In the genomic region with DNA sequence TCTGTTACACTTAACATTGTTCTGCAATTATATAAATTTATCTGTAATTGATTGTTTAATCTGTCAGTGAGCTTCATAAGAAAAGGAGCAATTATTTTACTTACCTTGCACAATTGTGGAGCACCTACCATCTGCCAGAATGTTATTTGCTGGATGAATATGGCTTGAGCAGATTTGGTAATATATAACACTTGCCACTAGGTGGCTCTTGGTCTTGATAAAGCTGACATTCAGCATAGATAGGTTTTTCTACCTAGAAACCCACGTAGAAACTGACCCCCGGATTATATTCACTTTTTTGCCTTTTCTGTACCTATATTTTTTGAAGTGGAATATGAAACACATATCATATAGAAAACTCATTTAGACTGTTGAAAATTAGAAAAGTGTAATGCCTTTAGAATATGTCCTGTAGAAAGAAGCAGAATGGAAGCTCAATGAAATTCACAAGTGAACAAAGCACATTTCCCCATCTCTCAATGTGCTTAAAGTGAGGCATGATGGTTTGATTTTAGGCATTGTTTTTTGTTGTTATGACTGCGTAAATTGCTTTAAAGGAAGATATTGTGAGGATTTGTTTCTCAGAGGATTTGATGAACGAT, we compare ENCODE assay signal across 8 cellular contexts. TPM values are rescaled to one million over a fixed set of nuclear protein-coding genes. Genes with fewer than 3 reads are reported as not detected.
DNase-seq lines count a peak whose midpoint lies in the region; ATAC-seq and TF ChIP-seq lines count a peak whose summit lies in the region.

No MANE protein-coding gene starts in this region.

- H3K4me1 ChIP-seq in HUES64 (ENCODE audit: insufficient read depth, low read length) (peaks cover 52% of the 10 kb centered on the region), OCI-LY1 (ENCODE audit: insufficient read depth, low read length, severe bottlenecking) (peaks cover 14% of the 10 kb centered on the region), transverse colon (peaks cover 4 to 48% (median 17%) of the 10 kb centered on the region in 4 donors)

- H3K4me2 ChIP-seq in OCI-LY1 (ENCODE audit: low read length), result peak overlapping the region; percentile 23; the same call in 1 of the 2 replicates

- H3K9ac ChIP-seq in HUES64 (ENCODE audit: low read depth, low read length), result no peak overlapping the region
- H3K9ac ChIP-seq in OCI-LY1 (ENCODE audit: low read length), result no peak overlapping the region; the same call in 1 of the 2 replicates

- intact Hi-C loops in transverse colon (cut with DNase I; ENCODE audit: low total_unique reads), result loop anchor here (10.0 kb wide), 1 partner anchor 85 kb away; no protein-coding TSS in a partner anchor

- no peaks in the 10 kb centered on the region for H3K9me3 ChIP-seq in HUES64 (ENCODE audit: insufficient read depth, low read depth, low read length)
- H3K9me3 ChIP-seq in OCI-LY1 (ENCODE audit: low read length), result no peaks in the 10 kb centered on the region
- no peaks in the 10 kb centered on the region for H3K9me3 ChIP-seq in transverse colon

- ATAC-seq in GM21360 (IDR thresholded peaks at IDR 0.05; ENCODE audit: unreplicated experiment) (peak; percentile 60), HG03025 (IDR thresholded peaks at IDR 0.05; ENCODE audit: low FRiP score, unreplicated experiment) (no peak)

- in situ Hi-C loops in transverse colon (cut with MboI; ENCODE audit: low pct_ligation_motif_present in 1 of 4, low pct_unique_long_range_greater_than_20kb in 1 of 4, low sequenced_read_pairs in 3 of 4), result loop anchor here in 2 of 4 donors (5.0 to 25.0 kb wide), 2 partner anchors 67 to 682 kb away; no protein-coding TSS in a partner anchor

- no peaks in the 10 kb centered on the region for H3K9me2 ChIP-seq in OCI-LY1 (ENCODE audit: low read depth, low read length)

- H3K79me2 ChIP-seq in OCI-LY1 (ENCODE audit: insufficient read depth, low read length), result peaks cover 61% of the 10 kb centered on the region

- 55% methylated on average over 4 of the region's 4 CpGs for WGBS in HUES64
- WGBS in transverse colon (ENCODE audit: low coverage in 1 of 2), 2 donors, result 44 to 50% methylated on average over 4 of the region's 4 CpGs

- H3K27me3 ChIP-seq in HUES64 (ENCODE audit: insufficient read depth, low read length) (no peaks in the 10 kb centered on the region), OCI-LY1 (ENCODE audit: insufficient read depth, low read length) (no peaks in the 10 kb centered on the region), layer of hippocampus (ENCODE audit: control insufficient read depth, insufficient read depth, low read length) (no peaks in the 10 kb centered on the region), transverse colon (no peaks in the 10 kb centered on the region)

- H2AFZ ChIP-seq in OCI-LY1 (ENCODE audit: low read length), result no peak overlapping the region

- H3K4me3 ChIP-seq in HUES64 (ENCODE audit: low read length) (0 out of 2 replicates have a peak overlapping the region, but pooled peaks have one; percentile 2), OCI-LY1 (ENCODE audit: low read depth, low read length, poor library complexity, severe bottlenecking) (no peak overlapping the region), transverse colon (no peak overlapping the region)

- no peak for TF ChIP-seq EP300 in transverse colon (IDR thresholded peaks at IDR 0.05; ENCODE audit: low read depth)

- H3F3A ChIP-seq in OCI-LY1 (ENCODE audit: insufficient read depth, low read length), result no peaks in the 10 kb centered on the region

- no peak for TF ChIP-seq POLR2A in transverse colon (IDR thresholded peaks at IDR 0.05)

- H4K20me1 ChIP-seq in OCI-LY1 (ENCODE audit: insufficient read depth, low read length), result no peaks in the 10 kb centered on the region

- peak; percentile 51 for TF ChIP-seq CTCF in OCI-LY1 (IDR thresholded peaks at IDR 0.05; ENCODE audit: low read length)
- TF ChIP-seq CTCF in transverse colon (IDR thresholded peaks at IDR 0.05), result peak; percentile 64 to 76 (median 72)

- H3K27ac ChIP-seq in HUES64 (ENCODE audit: low read depth, low read length), result no peak overlapping the region
- H3K27ac ChIP-seq in OCI-LY1 (ENCODE audit: low read depth, low read length, poor library complexity, severe bottlenecking), result no peak overlapping the region
- H3K27ac ChIP-seq in layer of hippocampus (ENCODE audit: low read depth, low read length), result peak overlapping the region; percentile 22
- no peak overlapping the region for H3K27ac ChIP-seq in transverse colon

- DNase-seq in DMS53 (lab: John Stamatoyannopoulos, UW), result peak; percentile 95
- peak; percentile 66 for DNase-seq in cerebellum (ENCODE audit: low spot score)
- DNase-seq in transverse colon, result no peak

- H3K36me3 ChIP-seq in HUES64 (ENCODE audit: insufficient read depth, low read length) (0 out of 2 replicates have a peak, but pooled peaks cover 6% of the 10 kb centered on the region), OCI-LY1 (ENCODE audit: insufficient read depth, low read length) (no peaks in the 10 kb centered on the region), transverse colon (no peaks in the 10 kb centered on the region)

RNA-seq across cellular contexts. Expression of a gene that starts 9.5 kb away (rescaled TPM):
- 69.6 TPM for polyA plus RNA-seq in HUES64 (2013, experiment 1 of 2)
- polyA plus RNA-seq in HUES64 (2013, experiment 2 of 2), result 70.3 TPM
- total RNA-seq in cerebellum, result 89.9 TPM
- 100 to 1,000 TPM in 1 of 4 donors, 10 to 100 TPM in 3; 15.1 to 104 (median 44.6) TPM for total RNA-seq in transverse colon
